8 cellular contexts compared by ENCODE assay signal in genomic region chr6:106163446-106163965, GRCh38.
DNase-seq lines count a peak whose midpoint lies in the region; ATAC-seq, FAIRE-seq and TF ChIP-seq lines count a peak whose summit lies in the region.

No MANE protein-coding gene starts in this region.

- H3K79me2 ChIP-seq in GM12878 (ENCODE audit: control insufficient read depth, insufficient read depth, low read length) = no peaks in the 10 kb centered on the region

- H3K9me3 ChIP-seq in GM12878 (replicated peaks; ENCODE audit: control insufficient read depth, insufficient read depth, low read length) = no peaks in the 10 kb centered on the region; the same call in 2 of the 3 replicates
- H3K9me3 ChIP-seq in stomach = no peaks in the 10 kb centered on the region
- no peaks in the 10 kb centered on the region for H3K9me3 ChIP-seq in kidney (ENCODE audit: control insufficient read depth in 1 of 2, low read length in 2 of 2)

- TF ChIP-seq POLR2A in GM12878 (IDR thresholded peaks at IDR 0.05; ENCODE audit: low read depth, low read length) = no peak
- TF ChIP-seq POLR2A in stomach (IDR thresholded peaks at IDR 0.05) = no peak

- TF ChIP-seq CTCF in GM12878 (IDR thresholded peaks at IDR 0.05 in 2 of 3, conservative IDR thresholded peaks at IDR 0.05 in 1 of 3; ENCODE audit: control insufficient read depth in 2 of 3, extremely low read depth in 1 of 3, insufficient read depth in 1 of 3, low read depth in 3 of 3, low read length in 3 of 3) (peak in 2 of 3 experiments; percentile 22 to 23; a peak in 2 of 6 replicates), stomach (IDR thresholded peaks at IDR 0.05) (no peak), kidney (IDR thresholded peaks at IDR 0.05; ENCODE audit: borderline replicate concordance, extremely low read depth, insufficient read depth) (no peak)

- H4K20me1 ChIP-seq in GM12878 (ENCODE audit: control insufficient read depth, insufficient read depth) = no peaks in the 10 kb centered on the region

- H3K36me3 ChIP-seq in GM12878 (ENCODE audit: control insufficient read depth in 2 of 2, insufficient read depth in 2 of 2, low read length in 1 of 2) = no peaks in the 10 kb centered on the region
- no peaks in the 10 kb centered on the region for H3K36me3 ChIP-seq in stomach
- H3K36me3 ChIP-seq in kidney (ENCODE audit: control insufficient read depth in 1 of 2, insufficient read depth in 2 of 2, low read length in 2 of 2) = no peaks in the 10 kb centered on the region

- RAD21 ChIA-PET in GM12878 (lab: Charles Lee; ENCODE audit: unreplicated experiment) = interaction anchor here (0.9 to 9.2 kb wide), 24 partner anchors 8 to 710 kb away, joined by 3 to 90 read pairs (median 5); partner anchors contain the start of gene PRDM1

- TF ChIP-seq RAD21 in GM12878 (IDR thresholded peaks at IDR 0.05; ENCODE audit: insufficient read depth, low read depth, low read length) = no peak

- H3K27me3 ChIP-seq in GM12878 (replicated peaks in 1 of 2; ENCODE audit: control insufficient read depth in 2 of 2, insufficient read depth in 2 of 2, low read length in 1 of 2) (no peaks in the 10 kb centered on the region), stomach (no peaks in the 10 kb centered on the region)

- POLR2A ChIA-PET in GM12878 (lab: Charles Lee) = interaction anchor here (0.8 to 4.8 kb wide), 10 partner anchors 9 to 709 kb away, joined by 3 to 28 read pairs (median 4); no protein-coding TSS in a partner anchor

- H3K27ac ChIP-seq in GM12878 (ENCODE audit: control insufficient read depth, insufficient read depth) = peak overlapping the region; percentile 97
- peak overlapping the region; percentile 22 to 89 (median 78) for H3K27ac ChIP-seq in stomach
- peak overlapping the region in 1 of 2 donors; percentile 51 for H3K27ac ChIP-seq in kidney (ENCODE audit: low read depth in 2 of 2, low read length in 2 of 2)

- intact Hi-C loops in GM12878 (cut with micrococcal nuclease; ENCODE audit: unreplicated experiment) = loop anchor here (5.0 kb wide), 1 partner anchor 671 kb away; no protein-coding TSS in a partner anchor
- intact Hi-C loops in stomach (cut with DNase I; ENCODE audit: low total_unique reads) = no loop called here
- intact Hi-C loops in kidney (cut with DNase I) = no loop called here

- peak overlapping the region; percentile 65 for H3K4me2 ChIP-seq in GM12878 (ENCODE audit: control insufficient read depth, insufficient read depth)

- BruUV-seq in GM12878 (replicated peaks; lab: Mats Ljungman, UMichigan) = TSS peak; percentile 69

- in situ Hi-C loops in GM12878 (cut with MboI) = loop anchor here (10.0 kb wide), 1 partner anchor 59 kb away; no protein-coding TSS in a partner anchor

- DNase-seq in RPMI8226 = peak; percentile 87
- DNase-seq in GM12878 (ENCODE audit: low read depth, low spot score) = peak; percentile 69
- DNase-seq in medulla oblongata (ENCODE audit: extremely low spot score) = peak; percentile 48
- DNase-seq in stomach = no peak
- DNase-seq in GM19238 (ENCODE audit: insufficient read length, low spot score) = no peak
- no peak for DNase-seq in kidney

- 0% methylated on average over 7 of the region's 7 CpGs for WGBS in GM12878 (ENCODE audit: insufficient coverage, insufficient replicate concordance, low lambda C conversion rate, missing lambda C conversion rate)
- 34 to 49% (median 41%) methylated on average over 7 of the region's 7 CpGs for WGBS in stomach, 5 donors

- FAIRE-seq in GM12878 (lab: Jason Lieb, UNC) = peak; percentile 18
- no peak for FAIRE-seq in kidney (lab: Jason Lieb, UNC)

- H3K4me1 ChIP-seq in GM12878 (ENCODE audit: control insufficient read depth, insufficient read depth, low read length) = peaks cover 64% of the 10 kb centered on the region
- peaks cover 0 to 10% (median 0%) of the 10 kb centered on the region in 4 donors for H3K4me1 ChIP-seq in stomach
- no peaks in the 10 kb centered on the region for H3K4me1 ChIP-seq in kidney (ENCODE audit: control insufficient read depth in 1 of 2, insufficient read depth in 1 of 2, low read depth in 1 of 2, low read length in 2 of 2)

- SMC1A ChIA-PET in GM12878 (lab: Charles Lee; ENCODE audit: uncharacterized antibody, unreplicated experiment) = interaction anchor here (0.6 to 12.7 kb wide), 30 partner anchors 15 to 710 kb away, joined by 3 to 217 read pairs (median 4); no protein-coding TSS in a partner anchor

- TF ChIP-seq EP300 in GM12878 (IDR thresholded peaks at IDR 0.05; ENCODE audit: borderline replicate concordance in 1 of 2, control insufficient read depth in 1 of 2, low read depth in 2 of 2, low read length in 2 of 2) (no peak), stomach (IDR thresholded peaks at IDR 0.05) (no peak)

- H3K4me3 ChIP-seq in GM08714 (ENCODE audit: low read length) (peak overlapping the region; percentile 8; the same call in 1 of the 2 replicates), GM12878 (peak overlapping the region; percentile 13; the same call in 1 of the 2 replicates), stomach (no peak overlapping the region), kidney (ENCODE audit: low read length in 2 of 2) (no peak overlapping the region)

- H3K9ac ChIP-seq in GM12878 (ENCODE audit: control insufficient read depth, insufficient read depth, low read length) (peak overlapping the region; percentile 77), kidney (ENCODE audit: low read length in 2 of 2) (no peak overlapping the region)

- peak overlapping the region; percentile 73 for H2AFZ ChIP-seq in GM12878 (ENCODE audit: control insufficient read depth, low read depth, low read length)

- peak; percentile 26 for ATAC-seq in HG02623 (IDR thresholded peaks at IDR 0.05; ENCODE audit: unreplicated experiment)
- peak; percentile 52 for ATAC-seq in GM12878

- CTCF ChIA-PET in GM12878 (lab: Yijun Ruan, JAX) = interaction anchor here (0.6 to 10.0 kb wide), 16 partner anchors 9 to 711 kb away, joined by 3 to 85 read pairs (median 4); no protein-coding TSS in a partner anchor

TF ChIP-seq in GM12878, 131 proteins besides CTCF, POLR2A, EP300 and RAD21 (continues in another document):
- no peak for TF ChIP-seq SRF (IDR thresholded peaks at IDR 0.05; ENCODE audit: low read depth in 2 of 2, low read length in 2 of 2)
- TF ChIP-seq KDM1A (IDR thresholded peaks at IDR 0.05; ENCODE audit: borderline replicate concordance) = no peak
- no peak; the same call in 1 of the 2 replicates for TF ChIP-seq POLR2AphosphoS5 (IDR thresholded peaks at IDR 0.05; ENCODE audit: low read length)
- TF ChIP-seq SUZ12 (IDR thresholded peaks at IDR 0.05; ENCODE audit: unreplicated experiment) = no peak
- TF ChIP-seq, protein P1, sequence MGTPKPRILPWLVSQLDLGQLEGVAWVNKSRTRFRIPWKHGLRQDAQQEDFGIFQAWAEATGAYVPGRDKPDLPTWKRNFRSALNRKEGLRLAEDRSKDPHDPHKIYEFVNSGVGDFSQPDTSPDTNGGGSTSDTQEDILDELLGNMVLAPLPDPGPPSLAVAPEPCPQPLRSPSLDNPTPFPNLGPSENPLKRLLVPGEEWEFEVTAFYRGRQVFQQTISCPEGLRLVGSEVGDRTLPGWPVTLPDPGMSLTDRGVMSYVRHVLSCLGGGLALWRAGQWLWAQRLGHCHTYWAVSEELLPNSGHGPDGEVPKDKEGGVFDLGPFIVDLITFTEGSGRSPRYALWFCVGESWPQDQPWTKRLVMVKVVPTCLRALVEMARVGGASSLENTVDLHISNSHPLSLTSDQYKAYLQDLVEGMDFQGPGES (IDR thresholded peaks at IDR 0.05) = no peak
- no peak for TF ChIP-seq ESRRA (IDR thresholded peaks at IDR 0.05; ENCODE audit: low read length)
- 0 out of 2 replicates have a peak, but pooled peaks have one; percentile 9 for TF ChIP-seq GATAD2B (conservative IDR thresholded peaks at IDR 0.05; ENCODE audit: low read depth)
- TF ChIP-seq RBBP5 (conservative IDR thresholded peaks at IDR 0.05) = no peak
- no peak for TF ChIP-seq GABPA (IDR thresholded peaks at IDR 0.05; ENCODE audit: low read depth)
- no peak for TF ChIP-seq HDAC2 (IDR thresholded peaks at IDR 0.05)
- TF ChIP-seq PML (IDR thresholded peaks at IDR 0.05; ENCODE audit: low read length) = no peak
- TF ChIP-seq STAT3 (IDR thresholded peaks at IDR 0.05; ENCODE audit: low read depth, low read length) = no peak
- no peak for TF ChIP-seq MYB (IDR thresholded peaks at IDR 0.05; ENCODE audit: borderline replicate concordance, low read depth, low read length)
- TF ChIP-seq LARP7 (IDR thresholded peaks at IDR 0.05) = 0 out of 2 replicates have a peak, but pooled peaks have one; percentile 13
- TF ChIP-seq NBN (IDR thresholded peaks at IDR 0.05) = no peak
- TF ChIP-seq PAX5 (IDR thresholded peaks at IDR 0.05; ENCODE audit: borderline replicate concordance, low read depth, low read length) = 0 out of 2 replicates have a peak, but pooled peaks have one; percentile 10
- TF ChIP-seq TCF3 (IDR thresholded peaks at IDR 0.05; ENCODE audit: borderline replicate concordance, insufficient read depth, low read depth, low read length) = 0 out of 2 replicates have a peak, but pooled peaks have one; percentile 32
- TF ChIP-seq SUPT20H (IDR thresholded peaks at IDR 0.05; ENCODE audit: borderline replicate concordance, control insufficient read depth, low read depth, low read length) = no peak
- TF ChIP-seq FOXK2 (IDR thresholded peaks at IDR 0.05) = no peak
- TF ChIP-seq ZNF274 (IDR thresholded peaks at IDR 0.05; ENCODE audit: insufficient read depth, insufficient read length) = no peak

Comparison
In these comparisons a context has a peak if more than half of its experiments do, and no peak if none do; other contexts are left out.
1. H3K4me3 ChIP-seq: peak in GM08714 (single experiment) and GM12878 (single experiment); none in stomach (0 of 4) and kidney (0 of 2).
2. DNase-seq: peak in RPMI8226 (single experiment), GM12878 (single experiment) and medulla oblongata (single experiment); none in stomach (single experiment), GM19238 (single experiment) and kidney (single experiment).
3. CTCF ChIP-seq: peak in GM12878 (2 of 3); none in stomach (0 of 7) and kidney (single experiment).